Comparison of ENCODE assay signal across 1 cellular context in genomic region chr1:165899461-165899941, GRCh38.
TF ChIP-seq lines count a peak whose summit lies in the region.

No MANE protein-coding gene starts in this region.

TF ChIP-seq in HepG2, 621 proteins besides CTCF, POLR2A, EP300 and RAD21:
- TF ChIP-seq BRCA1 (CRISPR knock-in tag; IDR thresholded peaks at IDR 0.05) (no peak), ZBTB2 (CRISPR knock-in tag; IDR thresholded peaks at IDR 0.05; ENCODE audit: low read depth) (no peak), NRL (CRISPR knock-in tag; IDR thresholded peaks at IDR 0.05; ENCODE audit: borderline replicate concordance) (0 out of 2 replicates have a peak, but pooled peaks have one; percentile 19)
